ENCODE assay signal across 14 cellular contexts in genomic region chr2:180520816-180521595, GRCh38.
DNase-seq lines count a peak whose midpoint lies in the region; TF ChIP-seq lines count a peak whose summit lies in the region.
"Had no signal": no experiment of that assay in that cellular context is flagged by ENCODE, and none has a peak within 500 bp of the region (broad histone marks: within the 10 kb centered on the region; RNA-seq: fewer than 3 reads in every experiment).

No MANE protein-coding gene starts in this region.

- no peak overlapping the region for H3K27ac ChIP-seq in mammary epithelial cell (ENCODE audit: insufficient read depth, low read depth, low read length)
- H3K27ac ChIP-seq: body of pancreas had no signal

- H3K9me3 ChIP-seq in mammary epithelial cell (replicated peaks; ENCODE audit: insufficient read depth, low read length): no peaks in the 10 kb centered on the region
- H3K9me3 ChIP-seq: body of pancreas had no signal

- H3K4me1 ChIP-seq in mammary epithelial cell (ENCODE audit: insufficient read depth, low read length): peaks cover 38% of the 10 kb centered on the region
- H3K4me1 ChIP-seq: body of pancreas had no signal

- H3K4me3 Mint-ChIP-seq in osteocyte (ENCODE audit: unreplicated experiment): no peak overlapping the region
- H3K4me3 Mint-ChIP-seq: CD4-positive, alpha-beta T cell; endodermal cell; stimulated activated naive CD8-positive, alpha-beta T cell treated with anti-CD3 and anti-CD28 coated beads, Interleukin-15, amount 100 ng/mL, for 72 hours had no signal

- no peaks in the 10 kb centered on the region for H3K36me3 ChIP-seq in mammary epithelial cell (ENCODE audit: insufficient read depth, low read length)

- no peak overlapping the region for H3K4me3 ChIP-seq in mammary epithelial cell (replicated peaks in 1 of 3; ENCODE audit: insufficient read depth in 1 of 3, low read depth in 2 of 3, low read length in 3 of 3)
- H3K4me3 ChIP-seq: body of pancreas had no signal

- peaks cover 36% of the 10 kb centered on the region for H3K4me1 Mint-ChIP-seq in osteocyte (ENCODE audit: unreplicated experiment)
- H3K4me1 Mint-ChIP-seq: stimulated activated naive CD8-positive, alpha-beta T cell treated with anti-CD3 and anti-CD28 coated beads, Interleukin-15, amount 100 ng/mL, for 72 hours had no signal

- H3K27me3 Mint-ChIP-seq in osteocyte (ENCODE audit: unreplicated experiment): no peaks in the 10 kb centered on the region
- H3K27me3 Mint-ChIP-seq: stimulated activated naive CD8-positive, alpha-beta T cell treated with anti-CD3 and anti-CD28 coated beads, Interleukin-15, amount 100 ng/mL, for 72 hours had no signal

- TF ChIP-seq CTCF in mammary epithelial cell (conservative IDR thresholded peaks at IDR 0.05 in 1 of 2, IDR thresholded peaks at IDR 0.05 in 1 of 2; ENCODE audit: extremely low read depth in 1 of 2, insufficient read depth in 1 of 2, low read depth in 1 of 2, low read length in 2 of 2) (no peak), osteocyte (IDR thresholded peaks at IDR 0.05) (no peak)

- H3K27ac Mint-ChIP-seq in osteocyte (ENCODE audit: unreplicated experiment): peak overlapping the region; percentile 58
- H3K27ac Mint-ChIP-seq: CD4-positive, alpha-beta T cell; endodermal cell; stimulated activated naive CD8-positive, alpha-beta T cell treated with anti-CD3 and anti-CD28 coated beads, Interleukin-15, amount 100 ng/mL, for 72 hours had no signal

- CTCF ChIA-PET in mammary epithelial cell (lab: Charles Lee; ENCODE audit: low non-redundant PET): no interaction called here

- intact Hi-C loops in mammary epithelial cell (cut with micrococcal nuclease): loop anchor here (1.0 to 2.0 kb wide), 2 partner anchors 460 to 537 kb away; partner anchors contain the start of gene UBE2E3

- H3K9ac ChIP-seq in mammary epithelial cell (ENCODE audit: insufficient read depth, low read length): no peak overlapping the region

- BruUV-seq in mammary epithelial cell (replicated peaks; lab: Mats Ljungman, UMichigan): no TSS peak

- H3K27me3 ChIP-seq in mammary epithelial cell (ENCODE audit: insufficient read depth, low read length): no peaks in the 10 kb centered on the region
- H3K27me3 ChIP-seq: body of pancreas had no signal

- WGBS in mammary epithelial cell (ENCODE audit: low coverage, missing lambda C conversion rate): 62% methylated on average over 5 of the region's 5 CpGs

- in situ Hi-C loops in mammary epithelial cell (cut with MboI; ENCODE audit: low sequenced_read_pairs in 2 of 2): no loop called here

- no peaks in the 10 kb centered on the region for H3K9me3 Mint-ChIP-seq in osteocyte (ENCODE audit: unreplicated experiment)
- H3K9me3 Mint-ChIP-seq: CD4-positive, alpha-beta T cell; endodermal cell; stimulated activated naive CD8-positive, alpha-beta T cell treated with anti-CD3 and anti-CD28 coated beads, Interleukin-15, amount 100 ng/mL, for 72 hours had no signal

- H3K36me3 Mint-ChIP-seq in osteocyte (ENCODE audit: unreplicated experiment): no peaks in the 10 kb centered on the region

- no peak overlapping the region for H3K4me2 ChIP-seq in mammary epithelial cell (ENCODE audit: insufficient read depth, low read depth, low read length)

- dilution Hi-C loops in mammary epithelial cell (cut with HindIII; ENCODE audit: low sequenced_read_pairs): no loop called here

- H4K20me1 ChIP-seq in mammary epithelial cell (ENCODE audit: insufficient read depth, low read length): no peaks in the 10 kb centered on the region

- peak; percentile 11 for DNase-seq in DMS79 treated with DMSO at 0.1 percent for 48 hours (lab: John Stamatoyannopoulos, UW)
- peak; percentile 33 for DNase-seq in NCI-H146 (lab: John Stamatoyannopoulos, UW)
- DNase-seq in mammary epithelial cell: peak; percentile 60
- DNase-seq in osteocyte (ENCODE audit: extremely low spot score, unreplicated experiment): no peak
- DNase-seq in stimulated activated CD4-positive, alpha-beta T cell treated with anti-CD3 and anti-CD28 coated beads, Interleukin-12 subunit alpha, Interleukin-12 subunit beta, amount 100 ng/mL, for 4 hours: no peak
- no peak for DNase-seq in D341Med (ENCODE audit: low spot score)
- no peak for DNase-seq in NOMO-1 treated with DMSO at 0.1 percent for 48 hours (lab: John Stamatoyannopoulos, UW; ENCODE audit: unreplicated experiment)
- DNase-seq in activated CD8-positive, alpha-beta memory T cell treated with anti-CD3 and anti-CD28 coated beads, Interleukin-2, amount 50 U/mL, for 4 hours: no peak
- DNase-seq: body of pancreas; CD4-positive, alpha-beta T cell; hippocampal formation; NCI-H2171 treated with DMSO at 0.1 percent for 48 hours; stimulated activated naive CD8-positive, alpha-beta T cell treated with anti-CD3 and anti-CD28 coated beads, Interleukin-15, amount 100 ng/mL, for 72 hours had no signal

- H3K79me2 ChIP-seq in mammary epithelial cell (ENCODE audit: insufficient read depth, low read length): no peaks in the 10 kb centered on the region

- no peak overlapping the region for H2AFZ ChIP-seq in mammary epithelial cell (ENCODE audit: low read depth, low read length)

Comparison
In these comparisons a context has a peak if more than half of its experiments do, and no peak if none do; other contexts are left out.
1. DNase-seq: peak in DMS79 treated with DMSO at 0.1 percent for 48 hours (single experiment), NCI-H146 (single experiment) and mammary epithelial cell (single experiment); none in osteocyte (single experiment), stimulated activated CD4-positive, alpha-beta T cell treated with anti-CD3 and anti-CD28 coated beads, Interleukin-12 subunit alpha, Interleukin-12 subunit beta, amount 100 ng/mL, for 4 hours (single experiment), D341Med (single experiment), NOMO-1 treated with DMSO at 0.1 percent for 48 hours (single experiment) and activated CD8-positive, alpha-beta memory T cell treated with anti-CD3 and anti-CD28 coated beads, Interleukin-2, amount 50 U/mL, for 4 hours (single experiment).